ENCODE assay signal across 14 cellular contexts in the genomic region with DNA sequence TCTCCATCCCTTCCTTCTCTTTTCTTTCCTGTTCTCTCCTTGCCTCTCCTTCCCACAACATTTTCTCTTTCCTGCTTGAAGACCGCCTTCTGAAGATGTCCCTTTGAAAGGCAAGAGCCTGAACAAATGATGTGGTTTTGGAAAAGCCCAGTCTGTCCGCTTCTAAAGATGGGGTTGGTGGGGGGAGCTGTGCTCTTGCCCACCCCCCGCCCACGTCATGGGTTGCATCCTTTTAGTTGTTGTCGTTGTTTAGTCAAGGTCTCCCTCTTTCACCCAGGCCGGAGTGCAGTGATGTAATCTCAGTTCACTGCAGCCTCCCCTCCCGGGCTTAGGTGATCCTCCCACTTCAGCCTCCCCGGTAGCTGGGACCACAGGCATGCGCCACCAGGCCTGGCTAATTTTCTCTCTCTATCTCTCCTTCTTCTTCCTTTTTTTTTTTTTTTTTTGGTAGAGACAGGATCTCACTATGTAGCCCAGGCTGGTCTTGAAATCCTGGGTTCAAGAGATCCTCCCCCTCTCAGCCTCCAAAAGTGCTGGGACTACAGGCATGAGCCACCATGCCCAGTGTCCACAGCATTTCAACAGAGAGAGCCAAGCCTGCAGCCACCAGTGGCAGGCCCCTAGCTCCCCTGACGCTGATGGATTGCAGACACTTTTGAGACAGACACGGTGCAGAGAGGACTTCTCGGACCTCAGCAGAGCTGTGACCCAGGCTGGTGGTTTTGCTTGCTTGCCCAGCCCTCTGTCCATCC. TPM values are rescaled to one million over a fixed set of nuclear protein-coding genes. Genes with fewer than 3 reads are reported as not detected.
DNase-seq lines count a peak whose midpoint lies in the region; ATAC-seq and TF ChIP-seq lines count a peak whose summit lies in the region.
"Had no signal": no experiment of that assay in that cellular context is flagged by ENCODE, and none has a peak within 500 bp of the region (broad histone marks: within the 10 kb centered on the region; RNA-seq: fewer than 3 reads in every experiment).

No MANE protein-coding gene starts in this region.

- CTCF ChIA-PET in naive thymus-derived CD4-positive, alpha-beta T cell (lab: Charles Lee) = no interaction called here

- peaks cover 25% of the 10 kb centered on the region for H3K27me3 Mint-ChIP-seq in activated naive CD4-positive, alpha-beta T cell treated with anti-CD3 and anti-CD28 coated beads, Interleukin-2, amount 50 U/mL, for 24 hours
- peaks cover 23% of the 10 kb centered on the region for H3K27me3 Mint-ChIP-seq in dendritic cell treated with granulocyte-macrophage colony-stimulating factor and Interleukin-4, amounts not matched to agents 40 ng/mL and 50 ng/mL, for 4 days
- H3K27me3 Mint-ChIP-seq in nephron progenitor cell (ENCODE audit: low read depth, poor library complexity) (peaks cover 3% of the 10 kb centered on the region), type B pancreatic cell (peaks cover 5% of the 10 kb centered on the region)
- peaks cover 31 to 37% (median 32%) of the 10 kb centered on the region in 5 donors for H3K27me3 Mint-ChIP-seq in naive thymus-derived CD4-positive, alpha-beta T cell

- DNase-seq in activated naive CD4-positive, alpha-beta T cell (lab: John Stamatoyannopoulos, UW) = no peak
- DNase-seq in nephron progenitor cell (no peak), type B pancreatic cell (ENCODE audit: extremely low spot score, unreplicated experiment) (no peak), NCI-H69 (lab: John Stamatoyannopoulos, UW) (no peak), SHP77 (lab: John Stamatoyannopoulos, UW) (no peak)
- no peak for DNase-seq in naive thymus-derived CD4-positive, alpha-beta T cell
- DNase-seq: activated T-cell treated with anti-CD3 and anti-CD28 coated beads, Interleukin-2, amount 50 U/mL, for 72 hours; KG1; NCI-H1930 had no signal

- no peak overlapping the region for H3K4me3 Mint-ChIP-seq in activated naive CD4-positive, alpha-beta T cell treated with anti-CD3 and anti-CD28 coated beads, Interleukin-2, amount 50 U/mL, for 24 hours
- peak overlapping the region; percentile 81 for H3K4me3 Mint-ChIP-seq in dendritic cell treated with granulocyte-macrophage colony-stimulating factor and Interleukin-4, amounts not matched to agents 40 ng/mL and 50 ng/mL, for 4 days
- H3K4me3 Mint-ChIP-seq in nephron progenitor cell = peak overlapping the region; percentile 57
- peak overlapping the region; percentile 63 for H3K4me3 Mint-ChIP-seq in type B pancreatic cell
- H3K4me3 Mint-ChIP-seq in naive thymus-derived CD4-positive, alpha-beta T cell = peak overlapping the region in 3 of 10 donors; percentile 41 to 61 (median 61)
- H3K4me3 Mint-ChIP-seq: activated T-cell treated with anti-CD3 and anti-CD28 coated beads, Interleukin-2, amount 50 U/mL, for 72 hours had no signal

- ATAC-seq in naive thymus-derived CD4-positive, alpha-beta T cell = no peak
- ATAC-seq: activated CD4-positive, CD25-positive, alpha-beta regulatory T cell treated with anti-CD3 and anti-CD28 coated beads, Interleukin-2, amount 50 U/mL, for 24 hours; activated T-cell treated with anti-CD3 and anti-CD28 coated beads, Interleukin-2, amount 50 U/mL, for 72 hours had no signal

- H3K36me3 Mint-ChIP-seq in activated naive CD4-positive, alpha-beta T cell treated with anti-CD3 and anti-CD28 coated beads, Interleukin-2, amount 50 U/mL, for 24 hours = no peaks in the 10 kb centered on the region
- H3K36me3 Mint-ChIP-seq in dendritic cell treated with granulocyte-macrophage colony-stimulating factor and Interleukin-4, amounts not matched to agents 40 ng/mL and 50 ng/mL, for 4 days (ENCODE audit: low read depth) = peaks cover 6% of the 10 kb centered on the region
- H3K36me3 Mint-ChIP-seq in nephron progenitor cell (ENCODE audit: low read depth) (no peaks in the 10 kb centered on the region), type B pancreatic cell (no peaks in the 10 kb centered on the region)
- no peaks in the 10 kb centered on the region for H3K36me3 Mint-ChIP-seq in naive thymus-derived CD4-positive, alpha-beta T cell

- peak overlapping the region; percentile 6 for H3K27ac Mint-ChIP-seq in activated naive CD4-positive, alpha-beta T cell treated with anti-CD3 and anti-CD28 coated beads, Interleukin-2, amount 50 U/mL, for 24 hours
- H3K27ac Mint-ChIP-seq in dendritic cell treated with granulocyte-macrophage colony-stimulating factor and Interleukin-4, amounts not matched to agents 40 ng/mL and 50 ng/mL, for 4 days = peak overlapping the region; percentile 96
- H3K27ac Mint-ChIP-seq in nephron progenitor cell = peak overlapping the region; percentile 59
- H3K27ac Mint-ChIP-seq in type B pancreatic cell = peak overlapping the region; percentile 56
- H3K27ac Mint-ChIP-seq in naive thymus-derived CD4-positive, alpha-beta T cell = no peak overlapping the region
- H3K27ac Mint-ChIP-seq: activated T-cell treated with anti-CD3 and anti-CD28 coated beads, Interleukin-2, amount 50 U/mL, for 72 hours had no signal

- H3K27me3 ChIP-seq in naive thymus-derived CD4-positive, alpha-beta T cell (ENCODE audit: control insufficient read depth in 2 of 2, insufficient read depth in 2 of 2, low read length in 2 of 2) = no peaks in the 10 kb centered on the region

- no peaks in the 10 kb centered on the region for H3K4me1 ChIP-seq in naive thymus-derived CD4-positive, alpha-beta T cell (ENCODE audit: control insufficient read depth in 2 of 2, insufficient read depth in 2 of 2, low read length in 2 of 2)

- TF ChIP-seq CTCF in nephron progenitor cell (IDR thresholded peaks at IDR 0.05) = no peak
- TF ChIP-seq CTCF in type B pancreatic cell (conservative IDR thresholded peaks at IDR 0.05) = no peak

- no peaks in the 10 kb centered on the region for H3K9me3 ChIP-seq in naive thymus-derived CD4-positive, alpha-beta T cell (ENCODE audit: control insufficient read depth in 2 of 3, low read length in 3 of 3)

- POLR2A ChIA-PET in naive thymus-derived CD4-positive, alpha-beta T cell (lab: Charles Lee) = no interaction called here

- H3K9me3 Mint-ChIP-seq in activated naive CD4-positive, alpha-beta T cell treated with anti-CD3 and anti-CD28 coated beads, Interleukin-2, amount 50 U/mL, for 24 hours = no peaks in the 10 kb centered on the region
- H3K9me3 Mint-ChIP-seq in dendritic cell treated with granulocyte-macrophage colony-stimulating factor and Interleukin-4, amounts not matched to agents 40 ng/mL and 50 ng/mL, for 4 days = no peaks in the 10 kb centered on the region
- no peaks in the 10 kb centered on the region for H3K9me3 Mint-ChIP-seq in nephron progenitor cell
- H3K9me3 Mint-ChIP-seq in type B pancreatic cell = no peaks in the 10 kb centered on the region
- peaks cover 0 to 2% (median 0%) of the 10 kb centered on the region in 11 donors for H3K9me3 Mint-ChIP-seq in naive thymus-derived CD4-positive, alpha-beta T cell
- H3K9me3 Mint-ChIP-seq: activated T-cell treated with anti-CD3 and anti-CD28 coated beads, Interleukin-2, amount 50 U/mL, for 72 hours had no signal

- intact Hi-C loops in dendritic cell treated with granulocyte-macrophage colony-stimulating factor and Interleukin-4, amounts not matched to agents 40 ng/mL and 50 ng/mL, for 4 days (cut with micrococcal nuclease) = no loop called here
- intact Hi-C loops in naive thymus-derived CD4-positive, alpha-beta T cell (cut with micrococcal nuclease) = no loop called here

- H3K4me1 Mint-ChIP-seq in activated naive CD4-positive, alpha-beta T cell treated with anti-CD3 and anti-CD28 coated beads, Interleukin-2, amount 50 U/mL, for 24 hours = peaks cover 8% of the 10 kb centered on the region
- H3K4me1 Mint-ChIP-seq in dendritic cell treated with granulocyte-macrophage colony-stimulating factor and Interleukin-4, amounts not matched to agents 40 ng/mL and 50 ng/mL, for 4 days (ENCODE audit: low read depth) = peaks cover 68% of the 10 kb centered on the region
- peaks cover 66% of the 10 kb centered on the region for H3K4me1 Mint-ChIP-seq in nephron progenitor cell
- H3K4me1 Mint-ChIP-seq in type B pancreatic cell (ENCODE audit: unreplicated experiment) = peaks cover 45% of the 10 kb centered on the region
- peaks cover 0 to 13% (median 9%) of the 10 kb centered on the region in 7 donors for H3K4me1 Mint-ChIP-seq in naive thymus-derived CD4-positive, alpha-beta T cell

- no peak overlapping the region for H3K27ac ChIP-seq in naive thymus-derived CD4-positive, alpha-beta T cell (ENCODE audit: low read depth, low read length)

- H3K4me3 ChIP-seq in naive thymus-derived CD4-positive, alpha-beta T cell (ENCODE audit: low read length) = no peak overlapping the region

- H3K36me3 ChIP-seq in naive thymus-derived CD4-positive, alpha-beta T cell (ENCODE audit: control insufficient read depth in 2 of 3, insufficient read depth in 3 of 3, low read length in 3 of 3) = no peaks in the 10 kb centered on the region

RNA-seq across cellular contexts. Expression of gene CIBAR2, which starts 26.0 kb away (rescaled TPM):
- 1.3 and 4.9 TPM in 2 replicates for total RNA-seq in type B pancreatic cell (ENCODE audit: low replicate concordance)
- not detected for total RNA-seq in naive thymus-derived CD4-positive, alpha-beta T cell
- not detected for polyA plus RNA-seq in naive thymus-derived CD4-positive, alpha-beta T cell
- total RNA-seq: A172; activated T-cell treated with anti-CD3 and anti-CD28 coated beads, Interleukin-2, amount 50 U/mL, for 72 hours; lung microvascular endothelial cell had no signal

Comparison
In these comparisons a context has a peak if more than half of its experiments do, and no peak if none do; other contexts are left out.
1. H3K27ac Mint-ChIP-seq: peak in activated naive CD4-positive, alpha-beta T cell treated with anti-CD3 and anti-CD28 coated beads, Interleukin-2, amount 50 U/mL, for 24 hours (single experiment), dendritic cell treated with granulocyte-macrophage colony-stimulating factor and Interleukin-4, amounts not matched to agents 40 ng/mL and 50 ng/mL, for 4 days (single experiment), nephron progenitor cell (single experiment) and type B pancreatic cell (single experiment); none in naive thymus-derived CD4-positive, alpha-beta T cell (0 of 9).